26 cellular contexts compared by ENCODE assay signal in genomic region chr1:109388208-109388711, GRCh38. TPM values are rescaled to one million over a fixed set of nuclear protein-coding genes. Genes with fewer than 3 reads are reported as not detected.
A peak's percentile ranks its signal among the peaks of the same experiment; 100 is the strongest.
DNase-seq lines count a peak whose midpoint lies in the region; ATAC-seq, FAIRE-seq and TF ChIP-seq lines count a peak whose summit lies in the region.
"Had no signal": no experiment of that assay in that cellular context is flagged by ENCODE, and none has a peak within 500 bp of the region (broad histone marks: within the 10 kb centered on the region; RNA-seq: fewer than 3 reads in every experiment).

No MANE protein-coding gene starts in this region.

- no peaks in the 10 kb centered on the region for H3K23me2 ChIP-seq in H9 (ENCODE audit: insufficient read length, low read depth, low read length, poor library complexity, severe bottlenecking)

- TF ChIP-seq EP300 in gastroesophageal sphincter (IDR thresholded peaks at IDR 0.05): no peak

- peaks cover 96% of the 10 kb centered on the region for H3K4me1 ChIP-seq in left ventricle myocardium inferior
- peaks cover 37 to 100% (median 52%) of the 10 kb centered on the region in 3 donors for H3K4me1 ChIP-seq in gastroesophageal sphincter
- H3K4me1 ChIP-seq in gastrocnemius medialis: peaks cover 82 to 98% of the 10 kb centered on the region in 2 donors
- peaks cover 0 to 18% of the 10 kb centered on the region in 2 donors for H3K4me1 ChIP-seq in uterus
- H3K4me1 ChIP-seq in SJCRH30: peaks cover 9% of the 10 kb centered on the region
- H3K4me1 ChIP-seq in H9 (ENCODE audit: insufficient read depth, low read length): no peaks in the 10 kb centered on the region
- H3K4me1 ChIP-seq: foreskin keratinocyte had no signal

- intact Hi-C loops in left ventricle myocardium inferior (cut with micrococcal nuclease) (no loop called here), left ventricle myocardium superior (cut with micrococcal nuclease) (no loop called here), gastrocnemius medialis (cut with DNase I; ENCODE audit: low total_unique reads) (no loop called here), uterus (cut with DNase I; ENCODE audit: low total_unique reads) (no loop called here)

- no peak overlapping the region for H4K8ac ChIP-seq in H9 (replicated peaks; ENCODE audit: insufficient read length, low read depth, low read length)

- H3K27ac Mint-ChIP-seq in H9: no peak overlapping the region
- H3K27ac Mint-ChIP-seq: activated naive CD4-positive, alpha-beta T cell treated with anti-CD3 and anti-CD28 coated beads, Interleukin-2, amount 50 U/mL, for 72 hours; stimulated activated effector memory CD8-positive, alpha-beta T cell treated with anti-CD3 and anti-CD28 coated beads, Interleukin-12 subunit alpha, Interleukin-12 subunit beta, amount 100 ng/mL, for 72 hours; type B pancreatic cell had no signal

- peaks cover 6% of the 10 kb centered on the region; the same call in 1 of the 2 replicates for H3K79me2 ChIP-seq in H9 (ENCODE audit: insufficient read depth, low read length)

- H3K18ac ChIP-seq in H9 (ENCODE audit: insufficient read length, low read depth, low read length): no peak overlapping the region

- ATAC-seq in left ventricle myocardium superior: no peak
- no peak for ATAC-seq in gastroesophageal sphincter
- ATAC-seq in gastrocnemius medialis: no peak
- ATAC-seq: A549; activated naive CD4-positive, alpha-beta T cell treated with anti-CD3 and anti-CD28 coated beads, Interleukin-2, amount 50 U/mL, for 72 hours; SK-N-SH treated with all-trans-retinoic acid at 6 μM for 48 hours; stimulated activated effector memory CD8-positive, alpha-beta T cell treated with anti-CD3 and anti-CD28 coated beads, Interleukin-12 subunit alpha, Interleukin-12 subunit beta, amount 100 ng/mL, for 72 hours had no signal

- no peak overlapping the region for H2BK120ac ChIP-seq in H9 (ENCODE audit: low read depth, low read length, poor library complexity, severe bottlenecking)

- H3K14ac ChIP-seq in H9 (ENCODE audit: insufficient read depth, low read length): no peak overlapping the region

- H2BK5ac ChIP-seq in H9 (ENCODE audit: insufficient read length, low read length): no peak overlapping the region

- H4K20me1 ChIP-seq in H9 (ENCODE audit: control insufficient read depth, insufficient read depth, insufficient read length): no peaks in the 10 kb centered on the region

- H4K91ac ChIP-seq in H9 (ENCODE audit: insufficient read length, low read depth, low read length): no peak overlapping the region

- H3K4me3 ChIP-seq in left ventricle myocardium inferior (no peak overlapping the region), gastroesophageal sphincter (no peak overlapping the region), gastrocnemius medialis (peak overlapping the region in 1 of 4 donors; percentile 50), uterus (no peak overlapping the region), SJCRH30 (no peak overlapping the region)
- H3K4me3 ChIP-seq: A549, lung had no signal

- H3K27me3 Mint-ChIP-seq in H9 (ENCODE audit: low read depth): no peaks in the 10 kb centered on the region
- H3K27me3 Mint-ChIP-seq: type B pancreatic cell had no signal

- TF ChIP-seq POLR2A in gastroesophageal sphincter (IDR thresholded peaks at IDR 0.05) (no peak), gastrocnemius medialis (IDR thresholded peaks at IDR 0.05) (no peak), uterus (IDR thresholded peaks at IDR 0.05) (no peak)

- no peak overlapping the region for H3T11ph ChIP-seq in H9 (ENCODE audit: low read length)

- no peak overlapping the region for H2BK20ac ChIP-seq in H9 (ENCODE audit: low read depth, low read length, poor library complexity, severe bottlenecking)

- H3K36me3 Mint-ChIP-seq in H9 (ENCODE audit: insufficient read depth in 1 of 3, low read depth in 3 of 3): peaks cover 7 to 13% (median 9%) of the 10 kb centered on the region in 3 experiments
- H3K36me3 Mint-ChIP-seq: activated naive CD4-positive, alpha-beta T cell treated with anti-CD3 and anti-CD28 coated beads, Interleukin-2, amount 50 U/mL, for 72 hours; stimulated activated effector memory CD8-positive, alpha-beta T cell treated with anti-CD3 and anti-CD28 coated beads, Interleukin-12 subunit alpha, Interleukin-12 subunit beta, amount 100 ng/mL, for 72 hours; type B pancreatic cell had no signal

- H3K9me3 Mint-ChIP-seq in H9: peaks cover 3 to 4% of the 10 kb centered on the region in 2 experiments; a peak in 2 of 5 replicates
- H3K9me3 Mint-ChIP-seq: activated naive CD4-positive, alpha-beta T cell treated with anti-CD3 and anti-CD28 coated beads, Interleukin-2, amount 50 U/mL, for 72 hours; neural crest cell; stimulated activated effector memory CD8-positive, alpha-beta T cell treated with anti-CD3 and anti-CD28 coated beads, Interleukin-12 subunit alpha, Interleukin-12 subunit beta, amount 100 ng/mL, for 72 hours; type B pancreatic cell had no signal

- no peak for DNase-seq in left ventricle myocardium inferior
- no peak for DNase-seq in left ventricle myocardium superior
- DNase-seq in gastrocnemius medialis: no peak
- DNase-seq in uterus: no peak
- no peak for DNase-seq in SJCRH30
- no peak for DNase-seq in H9
- no peak for DNase-seq in GM19239 (ENCODE audit: insufficient read length, low spot score)
- DNase-seq: DMS53; effector CD8-positive, alpha-beta T cell; NCI-H1105; NCI-H2029 treated with DMSO at 0.1 percent for 48 hours; NCI-H2227 treated with DMSO at 0.1 percent for 48 hours; NCI-H748 treated with DMSO at 0.1 percent for 48 hours; stimulated activated CD4-positive, alpha-beta T cell treated with anti-CD3 and anti-CD28 coated beads, Interleukin-2, amount 100 ng/mL, for 48 hours had no signal

- no peak overlapping the region for H3K4ac ChIP-seq in H9 (ENCODE audit: low read depth, low read length)

- no peak overlapping the region for H4K5ac ChIP-seq in H9 (ENCODE audit: insufficient read length, low read depth, low read length)

- H2BK15ac ChIP-seq in H9 (ENCODE audit: low read depth, low read length): no peak overlapping the region

- H2BK12ac ChIP-seq in H9 (ENCODE audit: insufficient read length, low read depth, low read length): no peak overlapping the region

- no peak overlapping the region for H3K23ac ChIP-seq in H9 (ENCODE audit: insufficient read length, low read depth, low read length)

- H3K9ac ChIP-seq in H9 (ENCODE audit: extremely low read depth, insufficient read length, low read length): no peak overlapping the region

- no peak for TF ChIP-seq CTCF in left ventricle myocardium inferior (IDR thresholded peaks at IDR 0.05; ENCODE audit: borderline replicate concordance)
- no peak for TF ChIP-seq CTCF in gastroesophageal sphincter (IDR thresholded peaks at IDR 0.05)
- TF ChIP-seq CTCF in gastrocnemius medialis (IDR thresholded peaks at IDR 0.05 in 4 of 5, conservative IDR thresholded peaks at IDR 0.05 in 1 of 5): no peak
- no peak for TF ChIP-seq CTCF in uterus (IDR thresholded peaks at IDR 0.05)
- no peak for TF ChIP-seq CTCF in H9 (conservative IDR thresholded peaks at IDR 0.05)

- H3K27ac ChIP-seq in left ventricle myocardium inferior (replicated peaks) (peak overlapping the region; percentile 92), gastroesophageal sphincter (peak overlapping the region; percentile 87 to 92 (median 92)), gastrocnemius medialis (peak overlapping the region; percentile 83 to 97 (median 90)), uterus (peak overlapping the region; percentile 81 to 95), SJCRH30 (no peak overlapping the region), H9 (ENCODE audit: insufficient read length, low read depth, low read length) (no peak overlapping the region)
- H3K27ac ChIP-seq: A549, foreskin keratinocyte, RWPE1, VCaP had no signal

- H3K9me3 ChIP-seq in left ventricle myocardium inferior (replicated peaks) (no peaks in the 10 kb centered on the region), gastroesophageal sphincter (no peaks in the 10 kb centered on the region), gastrocnemius medialis (no peaks in the 10 kb centered on the region), uterus (no peaks in the 10 kb centered on the region), SJCRH30 (replicated peaks) (0 out of 2 replicates have a peak, but pooled peaks cover 3% of the 10 kb centered on the region), H9 (ENCODE audit: control insufficient read depth, low read depth, low read length) (no peaks in the 10 kb centered on the region)
- H3K9me3 ChIP-seq: A549 had no signal

- H3K4me3 Mint-ChIP-seq in H9: no peak overlapping the region
- H3K4me3 Mint-ChIP-seq: neural crest cell; stimulated activated effector memory CD8-positive, alpha-beta T cell treated with anti-CD3 and anti-CD28 coated beads, Interleukin-12 subunit alpha, Interleukin-12 subunit beta, amount 100 ng/mL, for 72 hours; type B pancreatic cell had no signal

- H3K27me3 ChIP-seq in left ventricle myocardium inferior (ENCODE audit: low read depth) (no peaks in the 10 kb centered on the region), gastroesophageal sphincter (no peaks in the 10 kb centered on the region), gastrocnemius medialis (no peaks in the 10 kb centered on the region), uterus (no peaks in the 10 kb centered on the region), SJCRH30 (no peaks in the 10 kb centered on the region), H9 (ENCODE audit: insufficient read depth, low read length) (no peaks in the 10 kb centered on the region)

- FAIRE-seq in GM19239 (lab: Jason Lieb, UNC): no peak
- FAIRE-seq: A549, G401.6 had no signal

- H3K36me3 ChIP-seq in left ventricle myocardium inferior: no peaks in the 10 kb centered on the region
- H3K36me3 ChIP-seq in gastroesophageal sphincter: no peaks in the 10 kb centered on the region
- H3K36me3 ChIP-seq in gastrocnemius medialis: no peaks in the 10 kb centered on the region
- no peaks in the 10 kb centered on the region for H3K36me3 ChIP-seq in uterus
- no peaks in the 10 kb centered on the region for H3K36me3 ChIP-seq in SJCRH30

- in situ Hi-C loops in gastrocnemius medialis (cut with MboI; ENCODE audit: low sequenced_read_pairs in 4 of 4): no loop called here

- H3K56ac ChIP-seq in H9 (ENCODE audit: insufficient read length, low read depth, low read length): no peak overlapping the region

- no peak overlapping the region for H2AFZ ChIP-seq in H9 (ENCODE audit: low read length)

- 94 to 98% methylated on average over 5 of the region's 5 CpGs for WGBS in gastroesophageal sphincter (ENCODE audit: low coverage in 1 of 2), 2 donors
- WGBS in H9 (ENCODE audit: extremely low coverage, insufficient read length, low lambda C conversion rate): no CpG with 5 or more reads among the region's 5 CpGs

- no peak overlapping the region for H2AK5ac ChIP-seq in H9 (ENCODE audit: insufficient read length, low read length)

- H3K79me1 ChIP-seq in H9 (ENCODE audit: insufficient read depth, low read depth, low read length, poor library complexity, severe bottlenecking): peaks cover 10% of the 10 kb centered on the region

- peaks cover 25 to 35% of the 10 kb centered on the region in 2 experiments for H3K4me1 Mint-ChIP-seq in H9

- no peak overlapping the region for H3K4me2 ChIP-seq in H9 (ENCODE audit: insufficient read depth, insufficient read length, low read length)
- H3K4me2 ChIP-seq: A549 had no signal

RNA-seq across cellular contexts. Expression of gene SORT1, which starts 9.5 kb away (rescaled TPM):
- total RNA-seq in left ventricle myocardium inferior (146 TPM), left ventricle myocardium superior (117 TPM), gastroesophageal sphincter (100 to 1,000 TPM in 2 of 4 donors, 10 to 100 TPM in 2; 66.6 to 142 (median 105) TPM), gastrocnemius medialis (100 to 1,000 TPM in 3 of 4 donors, 10 to 100 TPM in 1; 93.7 to 226 (median 190) TPM), uterus (10 to 100 TPM; 20.2 to 43.4 (median 27.9) TPM), H9 (2021) (41.5 and 47.9 TPM in 2 replicates)
- total RNA-seq in SJCRH30 (2014; rRNA removed; shearing (Covaris generic)): 36.9 and 41.1 TPM in 2 replicates

RNA-seq across cellular contexts. Expression of gene PSMA5, which starts 38.0 kb away (rescaled TPM):
- total RNA-seq in left ventricle myocardium inferior (49.9 TPM), left ventricle myocardium superior (50.8 TPM), gastroesophageal sphincter (10 to 100 TPM; 28.2 to 61.5 (median 30.4) TPM), gastrocnemius medialis (10 to 100 TPM; 63.5 to 82.5 (median 78.2) TPM), uterus (10 to 100 TPM; 12.6 to 65.8 (median 40.7) TPM), H9 (2021) (133 and 136 TPM in 2 replicates)
- 81.9 and 82.3 TPM in 2 replicates for total RNA-seq in SJCRH30 (2014; rRNA removed; shearing (Covaris generic))

Comparison
In these comparisons a context has a peak if more than half of its experiments do, and no peak if none do; other contexts are left out.
1. H3K27ac ChIP-seq: peak in left ventricle myocardium inferior (single experiment), gastroesophageal sphincter (4 of 4), gastrocnemius medialis (4 of 4) and uterus (2 of 2); none in SJCRH30 (single experiment) and H9 (single experiment).